Comparison of ENCODE assay signal across 8 cellular contexts in genomic region chr19:15452111-15453047, GRCh38. TPM values are rescaled to one million over a fixed set of nuclear protein-coding genes. Genes with fewer than 3 reads are reported as not detected.
A peak's percentile ranks its signal among the peaks of the same experiment; 100 is the strongest.
DNase-seq lines count a peak whose midpoint lies in the region; ATAC-seq, FAIRE-seq and TF ChIP-seq lines count a peak whose summit lies in the region.

No MANE protein-coding gene starts in this region.

- no TSS peak for BruUV-seq in GM12878 (replicated peaks; lab: Mats Ljungman, UMichigan)

- peak; percentile 29 for DNase-seq in NCI-H1105 (lab: John Stamatoyannopoulos, UW)
- no peak for DNase-seq in NCI-H1105 treated with DMSO at 0.1 percent for 48 hours (lab: John Stamatoyannopoulos, UW)
- peak; percentile 62 for DNase-seq in LoVo (ENCODE audit: low spot score)
- DNase-seq in GM12878 (ENCODE audit: low read depth, low spot score), result no peak
- DNase-seq in iPS DF 6.9 (ENCODE audit: low read depth, low spot score), result peak; percentile 71
- DNase-seq in sciatic nerve (ENCODE audit: low spot score), result peak; percentile 94
- DNase-seq in NCI-H128 (lab: John Stamatoyannopoulos, UW; ENCODE audit: unreplicated experiment), result no peak

- intact Hi-C loops in GM12878 (cut with micrococcal nuclease; ENCODE audit: unreplicated experiment), result no loop called here
- intact Hi-C loops in sciatic nerve (cut with DNase I), result no loop called here

- H3K4me1 ChIP-seq in GM12878 (ENCODE audit: control insufficient read depth, insufficient read depth, low read length) (peaks cover 7% of the 10 kb centered on the region), iPS DF 6.9 (ENCODE audit: control insufficient read depth, insufficient read depth, low read length) (peaks cover 5% of the 10 kb centered on the region)

- CTCF ChIA-PET in GM12878 (lab: Yijun Ruan, JAX), result no interaction called here

- no peak for TF ChIP-seq CTCF in GM12878 (IDR thresholded peaks at IDR 0.05 in 2 of 3, conservative IDR thresholded peaks at IDR 0.05 in 1 of 3; ENCODE audit: control insufficient read depth in 2 of 3, extremely low read depth in 1 of 3, insufficient read depth in 1 of 3, low read depth in 3 of 3, low read length in 3 of 3)

- H3K79me2 ChIP-seq in GM12878 (ENCODE audit: control insufficient read depth, insufficient read depth, low read length), result no peaks in the 10 kb centered on the region

- no peaks in the 10 kb centered on the region for H3K9me3 ChIP-seq in GM12878 (replicated peaks; ENCODE audit: control insufficient read depth, insufficient read depth, low read length)
- no peaks in the 10 kb centered on the region for H3K9me3 ChIP-seq in iPS DF 6.9 (ENCODE audit: control insufficient read depth, insufficient read depth, low read length)

- in situ Hi-C loops in GM12878 (cut with MboI), result no loop called here

- FAIRE-seq in GM12878 (lab: Jason Lieb, UNC), result no peak

- SMC1A ChIA-PET in GM12878 (lab: Charles Lee; ENCODE audit: uncharacterized antibody, unreplicated experiment), result interaction anchor here (0.9 kb wide), 1 partner anchor 33 kb away, joined by 3 read pairs; no protein-coding TSS in a partner anchor

- ATAC-seq in GM12878 (peak; percentile 11), sciatic nerve (peak; percentile 89), HG02610 (IDR thresholded peaks at IDR 0.05; ENCODE audit: unreplicated experiment) (no peak)

- H3K36me3 ChIP-seq in GM12878 (ENCODE audit: control insufficient read depth in 2 of 2, insufficient read depth in 2 of 2, low read length in 1 of 2) (peaks cover 15% of the 10 kb centered on the region in 2 experiments), iPS DF 6.9 (ENCODE audit: control insufficient read depth, insufficient read depth, low read length) (no peaks in the 10 kb centered on the region)

- H2AFZ ChIP-seq in GM12878 (ENCODE audit: control insufficient read depth, low read depth, low read length), result no peak overlapping the region

- no peak for TF ChIP-seq RAD21 in GM12878 (IDR thresholded peaks at IDR 0.05; ENCODE audit: insufficient read depth, low read depth, low read length)

- 0 out of 2 replicates have a peak, but pooled peaks have one; percentile 11 for TF ChIP-seq POLR2A in GM12878 (IDR thresholded peaks at IDR 0.05; ENCODE audit: low read depth, low read length)

- H3K27ac ChIP-seq in GM12878 (ENCODE audit: control insufficient read depth, insufficient read depth) (no peak overlapping the region), iPS DF 6.9 (ENCODE audit: low read length) (no peak overlapping the region)

- RAD21 ChIA-PET in GM12878 (lab: Charles Lee; ENCODE audit: unreplicated experiment), result no interaction called here

- WGBS in GM12878 (ENCODE audit: insufficient coverage, insufficient replicate concordance, low lambda C conversion rate, missing lambda C conversion rate), result 88% methylated on average over 27 of the region's 37 CpGs
- WGBS in iPS DF 6.9 (ENCODE audit: insufficient coverage, insufficient read length), result no CpG with 5 or more reads among the region's 37 CpGs

- H3K4me3 ChIP-seq in GM12878 (no peak overlapping the region), iPS DF 6.9 (ENCODE audit: low read length) (peak overlapping the region; percentile 18; the same call in 1 of the 2 replicates)

- H3K27me3 ChIP-seq in GM12878 (replicated peaks in 1 of 2; ENCODE audit: control insufficient read depth in 2 of 2, insufficient read depth in 2 of 2, low read length in 1 of 2) (no peaks in the 10 kb centered on the region), iPS DF 6.9 (ENCODE audit: control insufficient read depth, insufficient read depth, low read length) (peaks cover under 1% of the 10 kb centered on the region; the same call in 1 of the 2 replicates)

- H4K20me1 ChIP-seq in GM12878 (ENCODE audit: control insufficient read depth, insufficient read depth), result no peaks in the 10 kb centered on the region

- TF ChIP-seq EP300 in GM12878 (IDR thresholded peaks at IDR 0.05; ENCODE audit: borderline replicate concordance in 1 of 2, control insufficient read depth in 1 of 2, low read depth in 2 of 2, low read length in 2 of 2), result no peak

- H3K4me2 ChIP-seq in GM12878 (ENCODE audit: control insufficient read depth, insufficient read depth), result no peak overlapping the region

- POLR2A ChIA-PET in GM12878 (lab: Charles Lee), result interaction anchor here (0.6 to 1.2 kb wide), 2 partner anchors 11 to 25 kb away, joined by 3 to 6 read pairs; no protein-coding TSS in a partner anchor

- H3K9ac ChIP-seq in GM12878 (ENCODE audit: control insufficient read depth, insufficient read depth, low read length), result no peak overlapping the region

RNA-seq across cellular contexts. Expression of gene WIZ, which starts 2.6 kb away (rescaled TPM):
- 17.9 and 18.0 TPM in 2 replicates for total RNA-seq in GM12878 (2013; cell fraction: nucleolus; rRNA removed)
- total RNA-seq in GM12878 (2014; rRNA removed) (4.6 and 4.9 TPM in 2 replicates), GM12878 (2014; rRNA removed; fragmentation: Illumina TruSeq; extraction: Trizol) (2.6 and 2.9 TPM in 2 replicates), GM12878 (2021) (23.5 and 26.7 TPM in 2 replicates), sciatic nerve (30.2 TPM)
- polyA plus RNA-seq in GM12878 (2011; ENCODE audit: low read depth), result 2.2 TPM
- polyA plus RNA-seq in GM12878 (2011; rRNA removed) (1.4 and 2.4 TPM in 2 replicates), GM12878 (2014; fragmentation: Illumina TruSeq; extraction: Trizol) (1.4 and 4.5 TPM in 2 replicates), GM12878 (2014; fragmentation: Nextera tagmentation; extraction: Ambion mirVana) (under 1 TPM; 0.10 to 0.18 TPM), GM12878 (2014; rRNA removed) (19.8 and 24.9 TPM in 2 replicates), GM12878 (2016; fragmentation: Nextera tagmentation; extraction: Ambion mirVana) (1 to 10 TPM; 2.0 to 2.6 TPM)
- polyA plus RNA-seq in GM12878 (2011; cell fraction: cytosol; rRNA removed), result 3.8 and 6.1 TPM in 2 replicates
- polyA plus RNA-seq in GM12878 (2011; cell fraction: nucleus; rRNA removed), result 20.9 and 28.8 TPM in 2 replicates
- 9.9 and 13.9 TPM in 2 replicates for polyA plus RNA-seq in GM12878 (2012)
- polyA minus RNA-seq in GM12878 (2011; rRNA and poly(A)+ RNA removed), result 1.1 and 3.7 TPM in 2 replicates
- polyA minus RNA-seq in GM12878 (2011; cell fraction: cytosol; rRNA and poly(A)+ RNA removed), result 3.6 and 4.6 TPM in 2 replicates
- polyA minus RNA-seq in GM12878 (2011; cell fraction: nucleus; rRNA and poly(A)+ RNA removed), result 3.5 and 10.1 TPM in 2 replicates

RNA-seq across cellular contexts. Expression of gene RASAL3, which starts 12.0 kb away (rescaled TPM):
- total RNA-seq in GM12878 (2013; cell fraction: nucleolus; rRNA removed), result 25.7 and 51.6 TPM in 2 replicates
- 35.0 and 48.9 TPM in 2 replicates for total RNA-seq in GM12878 (2014; rRNA removed)
- 17.7 and 19.8 TPM in 2 replicates for total RNA-seq in GM12878 (2014; rRNA removed; fragmentation: Illumina TruSeq; extraction: Trizol)
- 78.5 and 81.3 TPM in 2 replicates for total RNA-seq in GM12878 (2021)
- 14.5 TPM for polyA plus RNA-seq in GM12878 (2011; ENCODE audit: low read depth)
- 14.8 and 25.3 TPM in 2 replicates for polyA plus RNA-seq in GM12878 (2011; rRNA removed)
- polyA plus RNA-seq in GM12878 (2011; cell fraction: cytosol; rRNA removed), result 24.2 and 34.9 TPM in 2 replicates
- 162 and 199 TPM in 2 replicates for polyA plus RNA-seq in GM12878 (2011; cell fraction: nucleus; rRNA removed)
- polyA plus RNA-seq in GM12878 (2012), result 46.0 and 47.3 TPM in 2 replicates
- 6.6 and 21.1 TPM in 2 replicates for polyA plus RNA-seq in GM12878 (2014; fragmentation: Illumina TruSeq; extraction: Trizol)
- polyA plus RNA-seq in GM12878 (2014; fragmentation: Nextera tagmentation; extraction: Ambion mirVana), result 1 to 10 TPM; 1.7 to 9.4 TPM
- 46.9 and 58.2 TPM in 2 replicates for polyA plus RNA-seq in GM12878 (2014; rRNA removed)
- 10 to 100 TPM in 1 of 2 experiments, 1 to 10 TPM in 1; 6.7 to 42.3 TPM for polyA plus RNA-seq in GM12878 (2016; fragmentation: Nextera tagmentation; extraction: Ambion mirVana)
- polyA minus RNA-seq in GM12878 (2011; rRNA and poly(A)+ RNA removed), result 30.4 and 38.9 TPM in 2 replicates
- polyA minus RNA-seq in GM12878 (2011; cell fraction: cytosol; rRNA and poly(A)+ RNA removed), result 16.8 and 18.5 TPM in 2 replicates
- polyA minus RNA-seq in GM12878 (2011; cell fraction: nucleus; rRNA and poly(A)+ RNA removed), result 21.5 and 29.1 TPM in 2 replicates
- total RNA-seq in sciatic nerve, result 6.1 TPM

RNA-seq across cellular contexts. Expression of gene PGLYRP2, which starts 26.9 kb away (rescaled TPM):
- total RNA-seq in GM12878 (2013; cell fraction: nucleolus; rRNA removed), result 0.17 and 0.20 TPM in 2 replicates
- total RNA-seq in GM12878 (2014; rRNA removed) (0.40 and 0.44 TPM in 2 replicates), GM12878 (2014; rRNA removed; fragmentation: Illumina TruSeq; extraction: Trizol) (not detected in 2 replicates), GM12878 (2021) (0.26 and 0.37 TPM in 2 replicates), sciatic nerve (not detected)
- not detected for polyA plus RNA-seq in GM12878 (2011; ENCODE audit: low read depth)
- polyA plus RNA-seq in GM12878 (2011; rRNA removed) (0.09 and 0.48 TPM in 2 replicates), GM12878 (2014; fragmentation: Illumina TruSeq; extraction: Trizol) (not detected in 2 replicates), GM12878 (2014; fragmentation: Nextera tagmentation; extraction: Ambion mirVana) (not detected), GM12878 (2014; rRNA removed) (0.15 and 0.60 TPM in 2 replicates), GM12878 (2016; fragmentation: Nextera tagmentation; extraction: Ambion mirVana) (under 1 TPM in 1 of 2 experiments, not detected in 1; 0.16 TPM)
- 0.27 and 0.37 TPM in 2 replicates for polyA plus RNA-seq in GM12878 (2011; cell fraction: cytosol; rRNA removed)
- polyA plus RNA-seq in GM12878 (2011; cell fraction: nucleus; rRNA removed), result 0.21 and 0.26 TPM in 2 replicates
- not detected in 2 replicates for polyA plus RNA-seq in GM12878 (2012)
- 0.59 and 1.4 TPM in 2 replicates for polyA minus RNA-seq in GM12878 (2011; rRNA and poly(A)+ RNA removed)
- not detected in 2 replicates for polyA minus RNA-seq in GM12878 (2011; cell fraction: cytosol; rRNA and poly(A)+ RNA removed)
- 0.12 and 0.29 TPM in 2 replicates for polyA minus RNA-seq in GM12878 (2011; cell fraction: nucleus; rRNA and poly(A)+ RNA removed)

RNA-seq across cellular contexts. Expression of gene AKAP8L, which starts 33.6 kb away (rescaled TPM):
- 224 and 248 TPM in 2 replicates for total RNA-seq in GM12878 (2013; cell fraction: nucleolus; rRNA removed)
- 59.8 and 64.3 TPM in 2 replicates for total RNA-seq in GM12878 (2014; rRNA removed)
- 36.7 and 39.4 TPM in 2 replicates for total RNA-seq in GM12878 (2014; rRNA removed; fragmentation: Illumina TruSeq; extraction: Trizol)
- total RNA-seq in GM12878 (2021), result 60.3 and 60.5 TPM in 2 replicates
- 36.9 TPM for polyA plus RNA-seq in GM12878 (2011; ENCODE audit: low read depth)
- polyA plus RNA-seq in GM12878 (2011; rRNA removed), result 29.6 and 42.3 TPM in 2 replicates
- polyA plus RNA-seq in GM12878 (2011; cell fraction: cytosol; rRNA removed), result 31.0 and 36.5 TPM in 2 replicates
- polyA plus RNA-seq in GM12878 (2011; cell fraction: nucleus; rRNA removed), result 443 and 591 TPM in 2 replicates
- 40.3 and 43.0 TPM in 2 replicates for polyA plus RNA-seq in GM12878 (2012)
- polyA plus RNA-seq in GM12878 (2014; fragmentation: Illumina TruSeq; extraction: Trizol), result 35.1 and 47.3 TPM in 2 replicates
- polyA plus RNA-seq in GM12878 (2014; fragmentation: Nextera tagmentation; extraction: Ambion mirVana), result 1 to 10 TPM in 1 of 2 experiments, under 1 TPM in 1; 0.66 to 3.8 TPM
- 63.6 and 67.0 TPM in 2 replicates for polyA plus RNA-seq in GM12878 (2014; rRNA removed)
- 10 to 100 TPM; 25.8 to 40.6 TPM for polyA plus RNA-seq in GM12878 (2016; fragmentation: Nextera tagmentation; extraction: Ambion mirVana)
- 57.6 and 57.9 TPM in 2 replicates for polyA minus RNA-seq in GM12878 (2011; rRNA and poly(A)+ RNA removed)
- polyA minus RNA-seq in GM12878 (2011; cell fraction: cytosol; rRNA and poly(A)+ RNA removed), result 15.5 and 16.3 TPM in 2 replicates
- polyA minus RNA-seq in GM12878 (2011; cell fraction: nucleus; rRNA and poly(A)+ RNA removed), result 60.4 and 102 TPM in 2 replicates
- total RNA-seq in sciatic nerve, result 109 TPM

RNA-seq across cellular contexts. Expression of gene CYP4F22, which starts 55.9 kb away (rescaled TPM):
- total RNA-seq in GM12878 (2013; cell fraction: nucleolus; rRNA removed), result not detected in 2 replicates
- not detected in 2 replicates for total RNA-seq in GM12878 (2014; rRNA removed)
- total RNA-seq in GM12878 (2014; rRNA removed; fragmentation: Illumina TruSeq; extraction: Trizol), result not detected in 2 replicates
- not detected in 2 replicates for total RNA-seq in GM12878 (2021)
- not detected for polyA plus RNA-seq in GM12878 (2011; ENCODE audit: low read depth)
- not detected in 2 replicates for polyA plus RNA-seq in GM12878 (2011; rRNA removed)
- polyA plus RNA-seq in GM12878 (2011; cell fraction: cytosol; rRNA removed), result not detected in 2 replicates
- not detected in 2 replicates for polyA plus RNA-seq in GM12878 (2011; cell fraction: nucleus; rRNA removed)
- polyA plus RNA-seq in GM12878 (2012), result not detected in 2 replicates
- not detected in 2 replicates for polyA plus RNA-seq in GM12878 (2014; fragmentation: Illumina TruSeq; extraction: Trizol)
- not detected for polyA plus RNA-seq in GM12878 (2014; fragmentation: Nextera tagmentation; extraction: Ambion mirVana)
- 0.03 TPM in 1 of 2 replicates, not detected in the other for polyA plus RNA-seq in GM12878 (2014; rRNA removed)
- not detected for polyA plus RNA-seq in GM12878 (2016; fragmentation: Nextera tagmentation; extraction: Ambion mirVana)
- 0.10 TPM in 1 of 2 replicates, not detected in the other for polyA minus RNA-seq in GM12878 (2011; rRNA and poly(A)+ RNA removed)
- polyA minus RNA-seq in GM12878 (2011; cell fraction: cytosol; rRNA and poly(A)+ RNA removed), result not detected in 2 replicates
- not detected in 2 replicates for polyA minus RNA-seq in GM12878 (2011; cell fraction: nucleus; rRNA and poly(A)+ RNA removed)
- total RNA-seq in sciatic nerve, result not detected

Comparison
In these comparisons a context has a peak if more than half of its experiments do, and no peak if none do; other contexts are left out.
1. DNase-seq: peak in NCI-H1105 (single experiment), LoVo (single experiment), iPS DF 6.9 (single experiment) and sciatic nerve (single experiment); none in NCI-H1105 treated with DMSO at 0.1 percent for 48 hours (single experiment), GM12878 (single experiment) and NCI-H128 (single experiment).